Comparison of ENCODE assay signal across 1 cellular context in the genomic region with DNA sequence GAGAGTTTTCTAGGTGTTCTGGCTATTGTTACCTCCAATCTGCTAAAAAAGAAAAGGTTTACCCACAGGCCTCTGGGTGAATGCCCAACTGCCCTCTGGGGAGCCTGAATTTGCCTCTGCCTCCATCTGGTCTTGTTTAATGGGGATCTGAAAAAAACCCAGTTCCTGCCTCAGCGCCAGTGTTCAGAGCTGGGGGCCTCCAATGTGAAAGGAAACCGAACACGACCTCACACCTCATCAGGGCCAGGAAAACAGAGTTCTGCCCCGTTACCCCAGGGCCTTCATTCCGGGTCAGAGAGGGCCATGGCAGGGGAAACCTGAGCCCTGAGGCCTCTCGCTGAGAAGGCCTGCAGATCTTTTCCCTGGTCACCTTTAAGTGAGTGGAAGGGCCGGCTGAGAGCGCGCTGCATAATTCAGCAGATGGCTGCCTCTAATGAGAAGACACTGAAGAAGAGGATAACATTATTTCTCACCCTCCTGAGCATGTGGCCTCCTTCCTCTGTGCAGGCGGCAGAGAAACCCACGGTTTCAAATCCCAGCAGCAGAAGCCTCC.
TF ChIP-seq lines count a peak whose summit lies in the region.

No MANE protein-coding gene starts in this region.

TF ChIP-seq in GM12878, 131 proteins besides CTCF, POLR2A, EP300 and RAD21 (continued from another document):
- TF ChIP-seq, protein P1, sequence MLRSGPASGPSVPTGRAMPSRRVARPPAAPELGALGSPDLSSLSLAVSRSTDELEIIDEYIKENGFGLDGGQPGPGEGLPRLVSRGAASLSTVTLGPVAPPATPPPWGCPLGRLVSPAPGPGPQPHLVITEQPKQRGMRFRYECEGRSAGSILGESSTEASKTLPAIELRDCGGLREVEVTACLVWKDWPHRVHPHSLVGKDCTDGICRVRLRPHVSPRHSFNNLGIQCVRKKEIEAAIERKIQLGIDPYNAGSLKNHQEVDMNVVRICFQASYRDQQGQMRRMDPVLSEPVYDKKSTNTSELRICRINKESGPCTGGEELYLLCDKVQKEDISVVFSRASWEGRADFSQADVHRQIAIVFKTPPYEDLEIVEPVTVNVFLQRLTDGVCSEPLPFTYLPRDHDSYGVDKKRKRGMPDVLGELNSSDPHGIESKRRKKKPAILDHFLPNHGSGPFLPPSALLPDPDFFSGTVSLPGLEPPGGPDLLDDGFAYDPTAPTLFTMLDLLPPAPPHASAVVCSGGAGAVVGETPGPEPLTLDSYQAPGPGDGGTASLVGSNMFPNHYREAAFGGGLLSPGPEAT (IDR thresholded peaks at IDR 0.05; ENCODE audit: low read depth) = 0 out of 2 replicates have a peak, but pooled peaks have one; percentile 28
- TF ChIP-seq YY1 (IDR thresholded peaks at IDR 0.05; ENCODE audit: low read depth, low read length) (0 out of 2 replicates have a peak, but pooled peaks have one; percentile 7), STAT3 (IDR thresholded peaks at IDR 0.05; ENCODE audit: low read depth, low read length) (no peak), JUNB (IDR thresholded peaks at IDR 0.05) (no peak), SMARCA5 (IDR thresholded peaks at IDR 0.05) (0 out of 2 replicates have a peak, but pooled peaks have one; percentile 18), ASH2L (IDR thresholded peaks at IDR 0.05; ENCODE audit: borderline replicate concordance, low read depth) (no peak), SREBF1 (IDR thresholded peaks at IDR 0.05; ENCODE audit: low read length) (no peak), ZSCAN29 (IDR thresholded peaks at IDR 0.05) (no peak), NR2F1 (conservative IDR thresholded peaks at IDR 0.05) (peak; percentile 70), MTA2 (IDR thresholded peaks at IDR 0.05; ENCODE audit: low read depth) (peak; percentile 72; the same call in 1 of the 2 replicates), YBX1 (IDR thresholded peaks at IDR 0.05) (no peak), SIX5 (IDR thresholded peaks at IDR 0.05; ENCODE audit: low read depth, low read length, severe bottlenecking) (no peak), MYB (IDR thresholded peaks at IDR 0.05; ENCODE audit: borderline replicate concordance, low read depth, low read length) (no peak), MXI1 (IDR thresholded peaks at IDR 0.05; ENCODE audit: low read depth, low read length) (no peak), SREBF2 (IDR thresholded peaks at IDR 0.05; ENCODE audit: low read length) (no peak), ZNF217 (IDR thresholded peaks at IDR 0.05) (no peak), FOS (IDR thresholded peaks at IDR 0.05; ENCODE audit: borderline replicate concordance, extremely low read depth, insufficient read length) (no peak), TAF1 (IDR thresholded peaks at IDR 0.05; ENCODE audit: borderline replicate concordance, low read depth, low read length) (no peak), CHD2 (IDR thresholded peaks at IDR 0.05; ENCODE audit: borderline replicate concordance, low read depth, low read length) (no peak), RAD51 (IDR thresholded peaks at IDR 0.05) (no peak), FOXK2 (IDR thresholded peaks at IDR 0.05) (no peak), POLR2AphosphoS5 (IDR thresholded peaks at IDR 0.05; ENCODE audit: low read length) (peak; percentile 48), NBN (IDR thresholded peaks at IDR 0.05) (peak; percentile 41; the same call in 1 of the 2 replicates), TARDBP (IDR thresholded peaks at IDR 0.05; ENCODE audit: borderline replicate concordance) (no peak)
- TF ChIP-seq, protein P2, sequence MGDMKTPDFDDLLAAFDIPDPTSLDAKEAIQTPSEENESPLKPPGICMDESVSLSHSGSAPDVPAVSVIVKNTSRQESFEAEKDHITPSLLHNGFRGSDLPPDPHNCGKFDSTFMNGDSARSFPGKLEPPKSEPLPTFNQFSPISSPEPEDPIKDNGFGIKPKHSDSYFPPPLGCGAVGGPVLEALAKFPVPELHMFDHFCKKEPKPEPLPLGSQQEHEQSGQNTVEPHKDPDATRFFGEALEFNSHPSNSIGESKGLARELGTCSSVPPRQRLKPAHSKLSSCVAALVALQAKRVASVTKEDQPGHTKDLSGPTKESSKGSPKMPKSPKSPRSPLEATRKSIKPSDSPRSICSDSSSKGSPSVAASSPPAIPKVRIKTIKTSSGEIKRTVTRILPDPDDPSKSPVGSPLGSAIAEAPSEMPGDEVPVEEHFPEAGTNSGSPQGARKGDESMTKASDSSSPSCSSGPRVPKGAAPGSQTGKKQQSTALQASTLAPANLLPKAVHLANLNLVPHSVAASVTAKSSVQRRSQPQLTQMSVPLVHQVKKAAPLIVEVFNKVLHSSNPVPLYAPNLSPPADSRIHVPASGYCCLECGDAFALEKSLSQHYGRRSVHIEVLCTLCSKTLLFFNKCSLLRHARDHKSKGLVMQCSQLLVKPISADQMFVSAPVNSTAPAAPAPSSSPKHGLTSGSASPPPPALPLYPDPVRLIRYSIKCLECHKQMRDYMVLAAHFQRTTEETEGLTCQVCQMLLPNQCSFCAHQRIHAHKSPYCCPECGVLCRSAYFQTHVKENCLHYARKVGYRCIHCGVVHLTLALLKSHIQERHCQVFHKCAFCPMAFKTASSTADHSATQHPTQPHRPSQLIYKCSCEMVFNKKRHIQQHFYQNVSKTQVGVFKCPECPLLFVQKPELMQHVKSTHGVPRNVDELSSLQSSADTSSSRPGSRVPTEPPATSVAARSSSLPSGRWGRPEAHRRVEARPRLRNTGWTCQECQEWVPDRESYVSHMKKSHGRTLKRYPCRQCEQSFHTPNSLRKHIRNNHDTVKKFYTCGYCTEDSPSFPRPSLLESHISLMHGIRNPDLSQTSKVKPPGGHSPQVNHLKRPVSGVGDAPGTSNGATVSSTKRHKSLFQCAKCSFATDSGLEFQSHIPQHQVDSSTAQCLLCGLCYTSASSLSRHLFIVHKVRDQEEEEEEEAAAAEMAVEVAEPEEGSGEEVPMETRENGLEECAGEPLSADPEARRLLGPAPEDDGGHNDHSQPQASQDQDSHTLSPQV (IDR thresholded peaks at IDR 0.05) = peak; percentile 93
- TF ChIP-seq, protein P3, sequence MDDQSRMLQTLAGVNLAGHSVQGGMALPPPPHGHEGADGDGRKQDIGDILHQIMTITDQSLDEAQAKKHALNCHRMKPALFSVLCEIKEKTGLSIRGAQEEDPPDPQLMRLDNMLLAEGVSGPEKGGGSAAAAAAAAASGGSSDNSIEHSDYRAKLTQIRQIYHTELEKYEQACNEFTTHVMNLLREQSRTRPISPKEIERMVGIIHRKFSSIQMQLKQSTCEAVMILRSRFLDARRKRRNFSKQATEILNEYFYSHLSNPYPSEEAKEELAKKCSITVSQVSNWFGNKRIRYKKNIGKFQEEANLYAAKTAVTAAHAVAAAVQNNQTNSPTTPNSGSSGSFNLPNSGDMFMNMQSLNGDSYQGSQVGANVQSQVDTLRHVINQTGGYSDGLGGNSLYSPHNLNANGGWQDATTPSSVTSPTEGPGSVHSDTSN (IDR thresholded peaks at IDR 0.05; ENCODE audit: insufficient replicate concordance, low read depth, low read length) = no peak
- TF ChIP-seq, protein P4, sequence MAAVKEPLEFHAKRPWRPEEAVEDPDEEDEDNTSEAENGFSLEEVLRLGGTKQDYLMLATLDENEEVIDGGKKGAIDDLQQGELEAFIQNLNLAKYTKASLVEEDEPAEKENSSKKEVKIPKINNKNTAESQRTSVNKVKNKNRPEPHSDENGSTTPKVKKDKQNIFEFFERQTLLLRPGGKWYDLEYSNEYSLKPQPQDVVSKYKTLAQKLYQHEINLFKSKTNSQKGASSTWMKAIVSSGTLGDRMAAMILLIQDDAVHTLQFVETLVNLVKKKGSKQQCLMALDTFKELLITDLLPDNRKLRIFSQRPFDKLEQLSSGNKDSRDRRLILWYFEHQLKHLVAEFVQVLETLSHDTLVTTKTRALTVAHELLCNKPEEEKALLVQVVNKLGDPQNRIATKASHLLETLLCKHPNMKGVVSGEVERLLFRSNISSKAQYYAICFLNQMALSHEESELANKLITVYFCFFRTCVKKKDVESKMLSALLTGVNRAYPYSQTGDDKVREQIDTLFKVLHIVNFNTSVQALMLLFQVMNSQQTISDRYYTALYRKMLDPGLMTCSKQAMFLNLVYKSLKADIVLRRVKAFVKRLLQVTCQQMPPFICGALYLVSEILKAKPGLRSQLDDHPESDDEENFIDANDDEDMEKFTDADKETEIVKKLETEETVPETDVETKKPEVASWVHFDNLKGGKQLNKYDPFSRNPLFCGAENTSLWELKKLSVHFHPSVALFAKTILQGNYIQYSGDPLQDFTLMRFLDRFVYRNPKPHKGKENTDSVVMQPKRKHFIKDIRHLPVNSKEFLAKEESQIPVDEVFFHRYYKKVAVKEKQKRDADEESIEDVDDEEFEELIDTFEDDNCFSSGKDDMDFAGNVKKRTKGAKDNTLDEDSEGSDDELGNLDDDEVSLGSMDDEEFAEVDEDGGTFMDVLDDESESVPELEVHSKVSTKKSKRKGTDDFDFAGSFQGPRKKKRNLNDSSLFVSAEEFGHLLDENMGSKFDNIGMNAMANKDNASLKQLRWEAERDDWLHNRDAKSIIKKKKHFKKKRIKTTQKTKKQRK (IDR thresholded peaks at IDR 0.05; ENCODE audit: low read depth, low read length) = no peak
- TF ChIP-seq, protein P5, sequence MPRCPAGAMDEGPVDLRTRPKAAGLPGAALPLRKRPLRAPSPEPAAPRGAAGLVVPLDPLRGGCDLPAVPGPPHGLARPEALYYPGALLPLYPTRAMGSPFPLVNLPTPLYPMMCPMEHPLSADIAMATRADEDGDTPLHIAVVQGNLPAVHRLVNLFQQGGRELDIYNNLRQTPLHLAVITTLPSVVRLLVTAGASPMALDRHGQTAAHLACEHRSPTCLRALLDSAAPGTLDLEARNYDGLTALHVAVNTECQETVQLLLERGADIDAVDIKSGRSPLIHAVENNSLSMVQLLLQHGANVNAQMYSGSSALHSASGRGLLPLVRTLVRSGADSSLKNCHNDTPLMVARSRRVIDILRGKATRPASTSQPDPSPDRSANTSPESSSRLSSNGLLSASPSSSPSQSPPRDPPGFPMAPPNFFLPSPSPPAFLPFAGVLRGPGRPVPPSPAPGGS (IDR thresholded peaks at IDR 0.05; ENCODE audit: borderline replicate concordance, insufficient read depth, low read depth, low read length, poor library complexity, severe bottlenecking) = no peak
- TF ChIP-seq, protein P6, sequence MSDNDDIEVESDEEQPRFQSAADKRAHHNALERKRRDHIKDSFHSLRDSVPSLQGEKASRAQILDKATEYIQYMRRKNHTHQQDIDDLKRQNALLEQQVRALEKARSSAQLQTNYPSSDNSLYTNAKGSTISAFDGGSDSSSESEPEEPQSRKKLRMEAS (IDR thresholded peaks at IDR 0.05; ENCODE audit: low read depth, low read length) = peak; percentile 52
- TF ChIP-seq, protein P7, sequence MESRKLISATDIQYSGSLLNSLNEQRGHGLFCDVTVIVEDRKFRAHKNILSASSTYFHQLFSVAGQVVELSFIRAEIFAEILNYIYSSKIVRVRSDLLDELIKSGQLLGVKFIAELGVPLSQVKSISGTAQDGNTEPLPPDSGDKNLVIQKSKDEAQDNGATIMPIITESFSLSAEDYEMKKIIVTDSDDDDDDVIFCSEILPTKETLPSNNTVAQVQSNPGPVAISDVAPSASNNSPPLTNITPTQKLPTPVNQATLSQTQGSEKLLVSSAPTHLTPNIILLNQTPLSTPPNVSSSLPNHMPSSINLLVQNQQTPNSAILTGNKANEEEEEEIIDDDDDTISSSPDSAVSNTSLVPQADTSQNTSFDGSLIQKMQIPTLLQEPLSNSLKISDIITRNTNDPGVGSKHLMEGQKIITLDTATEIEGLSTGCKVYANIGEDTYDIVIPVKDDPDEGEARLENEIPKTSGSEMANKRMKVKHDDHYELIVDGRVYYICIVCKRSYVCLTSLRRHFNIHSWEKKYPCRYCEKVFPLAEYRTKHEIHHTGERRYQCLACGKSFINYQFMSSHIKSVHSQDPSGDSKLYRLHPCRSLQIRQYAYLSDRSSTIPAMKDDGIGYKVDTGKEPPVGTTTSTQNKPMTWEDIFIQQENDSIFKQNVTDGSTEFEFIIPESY (IDR thresholded peaks at IDR 0.05) = no peak
- TF ChIP-seq, protein P8, sequence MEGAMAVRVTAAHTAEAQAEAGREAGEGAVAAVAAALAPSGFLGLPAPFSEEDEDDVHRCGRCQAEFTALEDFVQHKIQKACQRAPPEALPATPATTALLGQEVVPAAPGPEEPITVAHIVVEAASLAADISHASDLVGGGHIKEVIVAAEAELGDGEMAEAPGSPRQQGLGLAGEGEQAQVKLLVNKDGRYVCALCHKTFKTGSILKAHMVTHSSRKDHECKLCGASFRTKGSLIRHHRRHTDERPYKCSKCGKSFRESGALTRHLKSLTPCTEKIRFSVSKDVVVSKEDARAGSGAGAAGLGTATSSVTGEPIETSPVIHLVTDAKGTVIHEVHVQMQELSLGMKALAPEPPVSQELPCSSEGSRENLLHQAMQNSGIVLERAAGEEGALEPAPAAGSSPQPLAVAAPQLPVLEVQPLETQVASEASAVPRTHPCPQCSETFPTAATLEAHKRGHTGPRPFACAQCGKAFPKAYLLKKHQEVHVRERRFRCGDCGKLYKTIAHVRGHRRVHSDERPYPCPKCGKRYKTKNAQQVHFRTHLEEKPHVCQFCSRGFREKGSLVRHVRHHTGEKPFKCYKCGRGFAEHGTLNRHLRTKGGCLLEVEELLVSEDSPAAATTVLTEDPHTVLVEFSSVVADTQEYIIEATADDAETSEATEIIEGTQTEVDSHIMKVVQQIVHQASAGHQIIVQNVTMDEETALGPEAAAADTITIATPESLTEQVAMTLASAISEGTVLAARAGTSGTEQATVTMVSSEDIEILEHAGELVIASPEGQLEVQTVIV (IDR thresholded peaks at IDR 0.05; ENCODE audit: borderline replicate concordance, partially characterized antibody) = no peak
